In genomic region chr19:49701271-49701786, GRCh38 we compare ENCODE assay signal across 26 cellular contexts. TPM values are rescaled to one million over a fixed set of nuclear protein-coding genes. Genes with fewer than 3 reads are reported as not detected.
DNase-seq lines count a peak whose midpoint lies in the region; ATAC-seq lines count a peak whose summit lies in the region.
"Had no signal": no experiment of that assay in that cellular context is flagged by ENCODE, and none has a peak within 500 bp of the region (broad histone marks: within the 10 kb centered on the region; RNA-seq: fewer than 3 reads in every experiment).

No MANE protein-coding gene starts in this region.

- H3K9me3 Mint-ChIP-seq in activated CD4-positive, alpha-beta T cell treated with anti-CD3 and anti-CD28 coated beads for 36 hours (ENCODE audit: low read depth): no peaks in the 10 kb centered on the region
- H3K9me3 Mint-ChIP-seq in activated CD4-positive, alpha-beta T cell treated with anti-CD3 and anti-CD28 coated beads, Interleukin-2, amount 10 ng/mL, durations not matched to agents 7 days and 5 days: no peaks in the 10 kb centered on the region
- H3K9me3 Mint-ChIP-seq: CD8-positive, alpha-beta memory T cell had no signal

- no peak overlapping the region for H3K27ac ChIP-seq in HUES48 (ENCODE audit: low read depth, low read length)
- no peak overlapping the region for H3K27ac ChIP-seq in effector memory CD4-positive, alpha-beta T cell (ENCODE audit: insufficient read depth, low read length, poor library complexity, severe bottlenecking)
- H3K27ac ChIP-seq: breast epithelium, heart left ventricle, stomach, tibial nerve had no signal

- no peak overlapping the region for H3K4me3 Mint-ChIP-seq in activated CD4-positive, alpha-beta T cell treated with anti-CD3 and anti-CD28 coated beads for 36 hours
- H3K4me3 Mint-ChIP-seq in activated CD4-positive, alpha-beta T cell treated with anti-CD3 and anti-CD28 coated beads, Interleukin-2, amount 10 ng/mL, durations not matched to agents 7 days and 5 days: no peak overlapping the region
- H3K4me3 Mint-ChIP-seq: B cell; CD8-positive, alpha-beta memory T cell had no signal

- no peaks in the 10 kb centered on the region for H3K4me1 Mint-ChIP-seq in activated CD4-positive, alpha-beta T cell treated with anti-CD3 and anti-CD28 coated beads for 36 hours
- no peaks in the 10 kb centered on the region for H3K4me1 Mint-ChIP-seq in activated CD4-positive, alpha-beta T cell treated with anti-CD3 and anti-CD28 coated beads, Interleukin-2, amount 10 ng/mL, durations not matched to agents 7 days and 5 days
- H3K4me1 Mint-ChIP-seq: B cell; CD8-positive, alpha-beta memory T cell had no signal

- no peak for DNase-seq in activated CD4-positive, alpha-beta T cell treated with anti-CD3 and anti-CD28 coated beads for 36 hours
- DNase-seq in activated CD4-positive, alpha-beta T cell treated with anti-CD3 and anti-CD28 coated beads, Interleukin-2, amount 10 ng/mL, durations not matched to agents 7 days and 5 days: no peak
- no peak for DNase-seq in stimulated activated naive CD8-positive, alpha-beta T cell treated with anti-CD3 and anti-CD28 coated beads, Interleukin-15, Interleukin-2, amounts not matched to agents 100 U/mL and 50 U/mL, for 24 hours
- no peak for DNase-seq in effector memory CD4-positive, alpha-beta T cell
- DNase-seq in COLO829 (ENCODE audit: low spot score): no peak
- DNase-seq: activated CD4-positive, alpha-beta T cell treated with anti-CD3 and anti-CD28 coated beads for 4 hours; activated CD8-positive, alpha-beta memory T cell treated with anti-CD3 and anti-CD28 coated beads for 24 hours; amniotic stem cell; CD8-positive, alpha-beta memory T cell; DMS53; effector CD8-positive, alpha-beta T cell; erythroblast; GDM1; heart left ventricle; mammary epithelial cell; MG63; NCI-H1105 treated with DMSO at 0.1 percent for 48 hours; NCI-H1930; NCI-H226; stomach had no signal

- no peaks in the 10 kb centered on the region for H3K36me3 Mint-ChIP-seq in activated CD4-positive, alpha-beta T cell treated with anti-CD3 and anti-CD28 coated beads for 36 hours (ENCODE audit: low read depth)
- H3K36me3 Mint-ChIP-seq in activated CD4-positive, alpha-beta T cell treated with anti-CD3 and anti-CD28 coated beads, Interleukin-2, amount 10 ng/mL, durations not matched to agents 7 days and 5 days (ENCODE audit: low read depth): no peaks in the 10 kb centered on the region
- H3K36me3 Mint-ChIP-seq: CD8-positive, alpha-beta memory T cell had no signal

- peaks cover 5% of the 10 kb centered on the region for H3K27me3 Mint-ChIP-seq in activated CD4-positive, alpha-beta T cell treated with anti-CD3 and anti-CD28 coated beads for 36 hours
- H3K27me3 Mint-ChIP-seq in activated CD4-positive, alpha-beta T cell treated with anti-CD3 and anti-CD28 coated beads, Interleukin-2, amount 10 ng/mL, durations not matched to agents 7 days and 5 days: peaks cover 11% of the 10 kb centered on the region

- POLR2A ChIA-PET in activated CD4-positive, alpha-beta T cell treated with anti-CD3 and anti-CD28 coated beads for 36 hours (lab: Charles Lee): no interaction called here
- POLR2A ChIA-PET in activated CD4-positive, alpha-beta T cell treated with anti-CD3 and anti-CD28 coated beads, Interleukin-2, amount 10 ng/mL, durations not matched to agents 7 days and 5 days (lab: Charles Lee): no interaction called here

- H3K27ac Mint-ChIP-seq in activated CD4-positive, alpha-beta T cell treated with anti-CD3 and anti-CD28 coated beads for 36 hours: no peak overlapping the region
- H3K27ac Mint-ChIP-seq in activated CD4-positive, alpha-beta T cell treated with anti-CD3 and anti-CD28 coated beads, Interleukin-2, amount 10 ng/mL, durations not matched to agents 7 days and 5 days: no peak overlapping the region
- H3K27ac Mint-ChIP-seq: B cell; CD8-positive, alpha-beta memory T cell had no signal

- intact Hi-C loops in activated CD4-positive, alpha-beta T cell treated with anti-CD3 and anti-CD28 coated beads for 36 hours (cut with DNase I, micrococcal nuclease): no loop called here

- peak; percentile 47 for ATAC-seq in activated CD4-positive, alpha-beta T cell treated with anti-CD3 and anti-CD28 coated beads for 36 hours
- ATAC-seq in stimulated activated naive CD8-positive, alpha-beta T cell treated with anti-CD3 and anti-CD28 coated beads, Interleukin-15, Interleukin-2, amounts not matched to agents 100 U/mL and 50 U/mL, for 24 hours: peak; percentile 25
- ATAC-seq in GM18868 (IDR thresholded peaks at IDR 0.05; ENCODE audit: unreplicated experiment): no peak

- H3K9ac ChIP-seq in HUES48 (ENCODE audit: low read depth, low read length) (no peak overlapping the region), iPS-15b (ENCODE audit: low read depth, low read length) (no peak overlapping the region)

- peak overlapping the region; percentile 50; the same call in 1 of the 2 replicates for H3K4me3 ChIP-seq in HUES48 (ENCODE audit: low read depth, low read length)
- peak overlapping the region; percentile 13 for H3K4me3 ChIP-seq in iPS-15b (ENCODE audit: low read depth, low read length)
- no peak overlapping the region for H3K4me3 ChIP-seq in effector memory CD4-positive, alpha-beta T cell (ENCODE audit: insufficient read depth, low read depth, low read length, poor library complexity, severe bottlenecking)
- H3K4me3 ChIP-seq: breast epithelium, heart left ventricle, MG63, stomach, tibial nerve had no signal

- CTCF ChIA-PET in activated CD4-positive, alpha-beta T cell treated with anti-CD3 and anti-CD28 coated beads for 36 hours (lab: Charles Lee): no interaction called here
- CTCF ChIA-PET in activated CD4-positive, alpha-beta T cell treated with anti-CD3 and anti-CD28 coated beads, Interleukin-2, amount 10 ng/mL, durations not matched to agents 7 days and 5 days (lab: Charles Lee): interaction anchor here (1.3 kb wide), 1 partner anchor 16 kb away, joined by 6 read pairs; no protein-coding TSS in a partner anchor

- no peaks in the 10 kb centered on the region for H3K4me1 ChIP-seq in HUES48 (ENCODE audit: control insufficient read depth, insufficient read depth, low read length)
- H3K4me1 ChIP-seq in iPS-15b (ENCODE audit: control insufficient read depth, insufficient read depth, low read length): no peaks in the 10 kb centered on the region
- H3K4me1 ChIP-seq in effector memory CD4-positive, alpha-beta T cell (ENCODE audit: control insufficient read depth, insufficient read depth, low read length, poor library complexity, severe bottlenecking): no peaks in the 10 kb centered on the region
- H3K4me1 ChIP-seq: breast epithelium, heart left ventricle, tibial nerve had no signal

- H3K36me3 ChIP-seq in HUES48 (ENCODE audit: control insufficient read depth, insufficient read depth, low read length) (0 out of 2 replicates have a peak, but pooled peaks cover 2% of the 10 kb centered on the region), iPS-15b (ENCODE audit: control insufficient read depth, insufficient read depth, low read length) (peaks cover 10% of the 10 kb centered on the region)
- H3K36me3 ChIP-seq in effector memory CD4-positive, alpha-beta T cell (ENCODE audit: control insufficient read depth, insufficient read depth, low read length): no peaks in the 10 kb centered on the region
- H3K36me3 ChIP-seq: breast epithelium, heart left ventricle, MG63, stomach, tibial nerve had no signal

- H3K9me3 ChIP-seq in HUES48 (ENCODE audit: control insufficient read depth, insufficient read depth, low read length) (no peaks in the 10 kb centered on the region), iPS-15b (ENCODE audit: control insufficient read depth, insufficient read depth, low read length) (no peaks in the 10 kb centered on the region)
- H3K9me3 ChIP-seq in effector memory CD4-positive, alpha-beta T cell (ENCODE audit: control insufficient read depth, low read length): no peaks in the 10 kb centered on the region
- H3K9me3 ChIP-seq: breast epithelium, heart left ventricle, MG63, stomach, tibial nerve had no signal

- H3K27me3 ChIP-seq in HUES48 (ENCODE audit: control insufficient read depth, insufficient read depth, low read length) (no peaks in the 10 kb centered on the region; the same call in 1 of the 2 replicates), iPS-15b (ENCODE audit: control insufficient read depth, insufficient read depth, low read length) (no peaks in the 10 kb centered on the region)
- peaks cover 2% of the 10 kb centered on the region for H3K27me3 ChIP-seq in effector memory CD4-positive, alpha-beta T cell (replicated peaks; ENCODE audit: control insufficient read depth, insufficient read depth, low read length, poor library complexity, severe bottlenecking)
- H3K27me3 ChIP-seq: breast epithelium had no signal

RNA-seq across cellular contexts. Expression of gene CPT1C, which starts 10.4 kb away (rescaled TPM):
- 1 to 10 TPM; 1.1 to 1.6 TPM for total RNA-seq in activated CD4-positive, alpha-beta T cell treated with anti-CD3 and anti-CD28 coated beads for 36 hours
- total RNA-seq in activated CD4-positive, alpha-beta T cell treated with anti-CD3 and anti-CD28 coated beads, Interleukin-2, amount 10 ng/mL, durations not matched to agents 7 days and 5 days: 1 to 10 TPM in 1 of 2 experiments, under 1 TPM in 1; 0.79 to 1.3 TPM

RNA-seq across cellular contexts. Expression of gene ADM5, which starts 11.9 kb away (rescaled TPM):
- total RNA-seq in activated CD4-positive, alpha-beta T cell treated with anti-CD3 and anti-CD28 coated beads for 36 hours: 1 to 10 TPM; 4.1 to 4.4 TPM
- total RNA-seq in activated CD4-positive, alpha-beta T cell treated with anti-CD3 and anti-CD28 coated beads, Interleukin-2, amount 10 ng/mL, durations not matched to agents 7 days and 5 days: 1 to 10 TPM; 3.7 to 4.9 TPM

RNA-seq across cellular contexts. Expression of gene PRMT1, which starts 24.3 kb away (rescaled TPM):
- 100 to 1,000 TPM; 384 to 448 TPM for total RNA-seq in activated CD4-positive, alpha-beta T cell treated with anti-CD3 and anti-CD28 coated beads for 36 hours
- total RNA-seq in activated CD4-positive, alpha-beta T cell treated with anti-CD3 and anti-CD28 coated beads, Interleukin-2, amount 10 ng/mL, durations not matched to agents 7 days and 5 days: 100 to 1,000 TPM; 125 to 130 TPM

RNA-seq across cellular contexts. Expression of gene BCL2L12, which starts 35.6 kb away (rescaled TPM):
- 10 to 100 TPM; 79.6 to 93.8 TPM for total RNA-seq in activated CD4-positive, alpha-beta T cell treated with anti-CD3 and anti-CD28 coated beads for 36 hours
- 10 to 100 TPM; 73.9 to 80.7 TPM for total RNA-seq in activated CD4-positive, alpha-beta T cell treated with anti-CD3 and anti-CD28 coated beads, Interleukin-2, amount 10 ng/mL, durations not matched to agents 7 days and 5 days

RNA-seq across cellular contexts. Expression of gene IRF3, which starts 35.7 kb away (rescaled TPM):
- 100 to 1,000 TPM; 123 to 125 TPM for total RNA-seq in activated CD4-positive, alpha-beta T cell treated with anti-CD3 and anti-CD28 coated beads for 36 hours
- 100 to 1,000 TPM; 157 to 168 TPM for total RNA-seq in activated CD4-positive, alpha-beta T cell treated with anti-CD3 and anti-CD28 coated beads, Interleukin-2, amount 10 ng/mL, durations not matched to agents 7 days and 5 days
